18 cellular contexts compared by ENCODE assay signal in the genomic region with DNA sequence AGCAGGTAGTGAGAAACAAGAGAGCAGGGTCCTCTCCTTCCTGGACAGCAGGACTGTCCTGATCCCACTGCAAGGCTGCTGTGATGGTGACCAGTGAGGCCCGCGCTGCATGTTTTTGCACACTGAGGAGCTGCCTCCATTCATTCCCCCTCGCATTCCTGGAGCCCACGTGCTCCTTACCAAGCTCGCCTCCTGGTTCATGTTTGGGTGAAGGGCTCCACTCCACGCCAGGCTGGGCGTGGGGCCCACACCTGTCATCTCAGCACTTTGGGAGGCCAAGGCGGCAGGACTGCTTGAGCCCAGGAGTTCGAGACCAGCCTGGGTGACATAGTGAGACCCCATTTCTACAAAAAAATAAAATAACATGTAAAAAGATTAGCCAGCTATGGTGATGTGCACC. TPM values are rescaled to one million over a fixed set of nuclear protein-coding genes. Genes with fewer than 3 reads are reported as not detected.
A peak's percentile ranks its signal among the peaks of the same experiment; 100 is the strongest.
DNase-seq lines count a peak whose midpoint lies in the region; ATAC-seq and TF ChIP-seq lines count a peak whose summit lies in the region.
"Had no signal": no experiment of that assay in that cellular context is flagged by ENCODE, and none has a peak within 500 bp of the region (broad histone marks: within the 10 kb centered on the region; RNA-seq: fewer than 3 reads in every experiment).

No MANE protein-coding gene starts in this region.

- CTCF ChIA-PET in PC-3 (lab: Charles Lee): no interaction called here

- intact Hi-C loops in PC-3 (cut with micrococcal nuclease): no loop called here

- no peak overlapping the region for H2AFZ ChIP-seq in PC-3 (ENCODE audit: low read length)

- no peak overlapping the region for H3K9ac ChIP-seq in PC-3 (ENCODE audit: low read length)

- H3K36me3 ChIP-seq in upper lobe of left lung (peaks cover 0 to 3% (median 0%) of the 10 kb centered on the region in 4 donors), PC-3 (ENCODE audit: low read depth, low read length) (no peaks in the 10 kb centered on the region)

- ATAC-seq in T-helper 17 cell (no peak), upper lobe of left lung (ENCODE audit: low FRiP score in 2 of 2) (peak; percentile 10 to 60), PC-3 (no peak), GM21423 (IDR thresholded peaks at IDR 0.05; ENCODE audit: unreplicated experiment) (no peak)
- ATAC-seq: GM12878 had no signal

- no peaks in the 10 kb centered on the region for H3K9me3 ChIP-seq in T-helper 17 cell (ENCODE audit: control insufficient read depth, low read length, poor library complexity, severe bottlenecking)
- H3K9me3 ChIP-seq in upper lobe of left lung: no peaks in the 10 kb centered on the region
- H3K9me3 ChIP-seq in PC-3 (ENCODE audit: low read length): no peaks in the 10 kb centered on the region

- H3K9me2 ChIP-seq in PC-3 (replicated peaks; ENCODE audit: low read length): no peaks in the 10 kb centered on the region

- no peak overlapping the region for H3K4me2 ChIP-seq in PC-3 (ENCODE audit: low read length)

- H3K4me1 ChIP-seq in upper lobe of left lung (peaks cover 0 to 49% (median 6%) of the 10 kb centered on the region in 4 donors), PC-3 (ENCODE audit: insufficient read depth, low read length) (peaks cover 10% of the 10 kb centered on the region)

- no peaks in the 10 kb centered on the region for H3K27me3 Mint-ChIP-seq in T-helper 17 cell
- H3K27me3 Mint-ChIP-seq in nephron progenitor cell (ENCODE audit: low read depth, poor library complexity): no peaks in the 10 kb centered on the region
- H3K27me3 Mint-ChIP-seq: CD4-positive, alpha-beta memory T cell had no signal

- 71 to 82% methylated on average over 9 of the region's 9 CpGs for WGBS in upper lobe of left lung, 2 donors

- H3K27ac ChIP-seq in C4-2B (peak overlapping the region; percentile 100), upper lobe of left lung (peak overlapping the region; percentile 67 to 92 (median 80)), PC-3 (ENCODE audit: low read length) (no peak overlapping the region)

- H3K4me3 ChIP-seq in upper lobe of left lung (no peak overlapping the region), PC-3 (ENCODE audit: low read length) (no peak overlapping the region)
- H3K4me3 ChIP-seq: GM12878 had no signal

- no peak for TF ChIP-seq EP300 in upper lobe of left lung (IDR thresholded peaks at IDR 0.05)

- H3K4me3 Mint-ChIP-seq in T-helper 17 cell: no peak overlapping the region
- H3K4me3 Mint-ChIP-seq in nephron progenitor cell: no peak overlapping the region
- H3K4me3 Mint-ChIP-seq: CD4-positive, alpha-beta memory T cell had no signal

- H3K9me3 Mint-ChIP-seq in nephron progenitor cell: no peaks in the 10 kb centered on the region
- H3K9me3 Mint-ChIP-seq: CD4-positive, alpha-beta memory T cell had no signal

- peaks cover 4% of the 10 kb centered on the region for H3F3A ChIP-seq in PC-3 (ENCODE audit: low read length, unreplicated experiment)

- H3K79me2 ChIP-seq in PC-3 (ENCODE audit: low read length): no peaks in the 10 kb centered on the region

- no TSS peak for BruUV-seq in PC-3 (replicated peaks; lab: Mats Ljungman, UMichigan)

- H3K36me3 Mint-ChIP-seq in T-helper 17 cell (ENCODE audit: low read depth) (no peaks in the 10 kb centered on the region), nephron progenitor cell (ENCODE audit: low read depth) (peaks cover 37% of the 10 kb centered on the region)

- DNase-seq in T-helper 17 cell: no peak
- no peak for DNase-seq in nephron progenitor cell
- DNase-seq in upper lobe of left lung: peak in 1 of 2 donors; percentile 71
- no peak for DNase-seq in PC-3
- DNase-seq in dermis blood vessel endothelial cell: no peak
- DNase-seq: CD4-positive, alpha-beta memory T cell; DND-41; GOT3; HCEC 1CT; NCI-H1417; NCI-H1694 treated with DMSO at 0.1 percent for 48 hours; NCI-H2081 treated with DMSO at 0.1 percent for 48 hours; NCI-H446; NCI-H526; Right ventricle myocardium superior had no signal

- peak overlapping the region; percentile 32 for H3K27ac Mint-ChIP-seq in T-helper 17 cell
- peak overlapping the region; percentile 59 for H3K27ac Mint-ChIP-seq in nephron progenitor cell

- H3K4me1 Mint-ChIP-seq in T-helper 17 cell (peaks cover 7% of the 10 kb centered on the region), nephron progenitor cell (peaks cover 61% of the 10 kb centered on the region)

- TF ChIP-seq POLR2A in upper lobe of left lung (IDR thresholded peaks at IDR 0.05): no peak

- no peak for TF ChIP-seq CTCF in C4-2B (conservative IDR thresholded peaks at IDR 0.05)
- TF ChIP-seq CTCF in nephron progenitor cell (IDR thresholded peaks at IDR 0.05): no peak
- TF ChIP-seq CTCF in upper lobe of left lung (IDR thresholded peaks at IDR 0.05): no peak
- TF ChIP-seq CTCF in PC-3 (conservative IDR thresholded peaks at IDR 0.05; ENCODE audit: low read depth, low read length): no peak

- H3K27me3 ChIP-seq in upper lobe of left lung: no peaks in the 10 kb centered on the region
- H3K27me3 ChIP-seq in PC-3 (ENCODE audit: low read length): no peaks in the 10 kb centered on the region

- POLR2A ChIA-PET in PC-3 (lab: Charles Lee; ENCODE audit: unreplicated experiment): no interaction called here

- H4K20me1 ChIP-seq in PC-3 (ENCODE audit: low read length): no peaks in the 10 kb centered on the region

RNA-seq across cellular contexts. Expression of gene FASN, which starts 15.4 kb away (rescaled TPM):
- total RNA-seq in T-helper 17 cell (100 to 1,000 TPM in 1 of 2 donors, 10 to 100 TPM in 1; 87.3 to 126 TPM), upper lobe of left lung (100 to 1,000 TPM; 191 to 805 (median 577) TPM), PC-3 (2014; rRNA removed) (269 and 364 TPM in 2 replicates), dermis blood vessel endothelial cell (51.1 and 216 TPM in 2 replicates)

RNA-seq across cellular contexts. Expression of gene DUS1L, which starts 47.8 kb away (rescaled TPM):
- 100 to 1,000 TPM; 130 to 131 TPM for total RNA-seq in T-helper 17 cell
- 100 to 1,000 TPM in 3 of 6 donors, 10 to 100 TPM in 3; 53.5 to 183 (median 106) TPM for total RNA-seq in upper lobe of left lung
- 205 and 262 TPM in 2 replicates for total RNA-seq in PC-3 (2014; rRNA removed)
- total RNA-seq in dermis blood vessel endothelial cell: 72.5 and 72.7 TPM in 2 replicates

Comparison
In these comparisons a context has a peak if more than half of its experiments do, and no peak if none do; other contexts are left out.
1. ATAC-seq: peak in upper lobe of left lung (2 of 2); none in T-helper 17 cell (single experiment), PC-3 (single experiment) and GM21423 (single experiment).